In the genomic region with DNA sequence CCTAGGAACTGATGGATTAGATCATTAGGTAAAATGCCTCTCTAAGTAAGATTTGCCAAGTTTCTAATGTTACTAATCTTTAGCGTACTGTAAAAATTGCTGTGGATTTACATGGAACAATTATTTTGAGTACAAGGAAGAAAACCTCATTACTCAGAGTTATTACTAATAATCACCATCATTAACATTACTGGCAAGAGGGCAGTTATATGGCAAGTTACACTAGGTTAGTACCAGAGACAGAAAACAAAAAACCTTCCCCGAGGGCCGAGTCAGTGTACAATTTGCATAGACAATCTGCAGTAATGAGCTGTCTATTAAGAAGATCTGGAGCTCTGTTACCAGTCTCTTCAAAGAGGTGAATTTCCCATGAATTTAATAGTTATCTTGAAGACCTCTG, we compare ENCODE assay signal across 19 cellular contexts.
"Had no signal": no experiment of that assay in that cellular context is flagged by ENCODE, and none has a peak within 500 bp of the region (broad histone marks: within the 10 kb centered on the region; RNA-seq: fewer than 3 reads in every experiment).

No MANE protein-coding gene starts in this region.

- H3K4me3 ChIP-seq: dorsolateral prefrontal cortex, esophagus squamous epithelium, left ventricle myocardium inferior, lower lobe of right lung, prostate gland, right lobe of liver had no signal

- H3K27me3 ChIP-seq: right lobe of liver had no signal

- H3K4me1 ChIP-seq: left ventricle myocardium inferior, lower lobe of right lung, prostate gland, right lobe of liver had no signal

- ATAC-seq: left cardiac atrium; lower lobe of right lung; naive thymus-derived CD4-positive, alpha-beta T cell; right lobe of liver had no signal

- H3K9ac ChIP-seq: parathyroid adenoma had no signal

- H2AFZ ChIP-seq: parathyroid adenoma had no signal

- H3K9me3 ChIP-seq: esophagus squamous epithelium, left ventricle myocardium inferior, lower lobe of right lung, prostate gland, right lobe of liver had no signal

- DNase-seq: cortex of kidney; dorsolateral prefrontal cortex; effector CD8-positive, alpha-beta T cell; esophagus squamous epithelium; foreskin fibroblast; immature natural killer cell; kidney; left cardiac atrium; left ventricle myocardium inferior; lower lobe of right lung; mesendoderm; naive thymus-derived CD4-positive, alpha-beta T cell; nephron progenitor cell; retina; right lobe of liver; stimulated activated CD4-positive, alpha-beta T cell treated with anti-CD3 and anti-CD28 coated beads, Interleukin-12 subunit alpha, Interleukin-12 subunit beta, amount 100 ng/mL, for 4 hours; stimulated activated naive CD4-positive, alpha-beta T cell had no signal

- H3K36me3 ChIP-seq: esophagus squamous epithelium, left ventricle myocardium inferior, lower lobe of right lung, prostate gland, right lobe of liver had no signal

- H3K27ac ChIP-seq: dorsolateral prefrontal cortex, esophagus squamous epithelium, left ventricle myocardium inferior, lower lobe of right lung, parathyroid adenoma, prostate gland, right lobe of liver had no signal

- H3K79me2 ChIP-seq: parathyroid adenoma had no signal
